Comparison of ENCODE assay signal across 23 cellular contexts in the genomic region with DNA sequence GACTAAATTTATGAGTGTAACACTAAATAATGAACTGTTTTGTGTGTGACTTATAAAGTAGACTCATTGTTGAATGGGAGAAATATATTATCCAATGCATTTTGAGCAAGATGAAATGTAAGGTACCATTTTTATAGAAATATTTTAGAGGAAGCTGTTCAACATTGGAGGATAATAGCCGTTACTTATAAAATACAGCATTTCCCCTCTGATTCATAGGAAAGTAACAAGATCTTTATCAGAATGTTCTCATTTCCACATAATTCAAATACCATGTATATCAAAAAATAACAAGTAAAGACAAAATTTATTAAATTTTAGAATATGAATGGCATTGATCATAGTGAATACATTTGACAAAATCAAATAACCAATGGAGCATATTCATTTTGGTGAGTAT.
A peak's percentile ranks its signal among the peaks of the same experiment; 100 is the strongest.
DNase-seq lines count a peak whose midpoint lies in the region; ATAC-seq, FAIRE-seq and TF ChIP-seq lines count a peak whose summit lies in the region.
"Had no signal": no experiment of that assay in that cellular context is flagged by ENCODE, and none has a peak within 500 bp of the region (broad histone marks: within the 10 kb centered on the region; RNA-seq: fewer than 3 reads in every experiment).

No MANE protein-coding gene starts in this region.

- H3K9me3 Mint-ChIP-seq in activated naive CD4-positive, alpha-beta T cell treated with anti-CD3 and anti-CD28 coated beads, Interleukin-2, amount 50 U/mL, for 24 hours, result no peaks in the 10 kb centered on the region
- H3K9me3 Mint-ChIP-seq: dendritic cell treated with granulocyte-macrophage colony-stimulating factor and Interleukin-4, amounts not matched to agents 40 ng/mL and 50 ng/mL, for 4 days had no signal

- H3K27me3 ChIP-seq in RWPE2 (ENCODE audit: insufficient read depth, poor library complexity, severe bottlenecking) (no peaks in the 10 kb centered on the region), small intestine (ENCODE audit: control insufficient read depth in 2 of 2, insufficient read depth in 2 of 2, low read length in 2 of 2) (no peaks in the 10 kb centered on the region)
- H3K27me3 ChIP-seq: BLaER1 treated with 17β-estradiol and CSF1 and Interleukin-3, amounts not matched to agents 10 nM and 100 nM; hepatocyte; ovary; right atrium auricular region; SJSA1 had no signal

- H3K36me3 ChIP-seq in RWPE2 (ENCODE audit: low read depth), result no peaks in the 10 kb centered on the region
- H3K36me3 ChIP-seq in small intestine (ENCODE audit: control insufficient read depth in 2 of 2, insufficient read depth in 2 of 2, low read length in 2 of 2), result no peaks in the 10 kb centered on the region
- H3K36me3 ChIP-seq: BLaER1 treated with 17β-estradiol and CSF1 and Interleukin-3, amounts not matched to agents 10 nM and 100 nM; lower lobe of right lung; ovary; right atrium auricular region; SJSA1 had no signal

- peaks cover 24% of the 10 kb centered on the region for H3K4me1 ChIP-seq in RWPE2 (ENCODE audit: insufficient read depth, poor library complexity, severe bottlenecking)
- no peaks in the 10 kb centered on the region for H3K4me1 ChIP-seq in small intestine (ENCODE audit: control insufficient read depth in 2 of 2, insufficient read depth in 1 of 2, low read depth in 1 of 2, low read length in 1 of 2)
- H3K4me1 ChIP-seq: BLaER1 treated with 17β-estradiol and CSF1 and Interleukin-3, amounts not matched to agents 10 nM and 100 nM; lower lobe of right lung; right atrium auricular region had no signal

- H3K36me3 Mint-ChIP-seq in activated naive CD4-positive, alpha-beta T cell treated with anti-CD3 and anti-CD28 coated beads, Interleukin-2, amount 50 U/mL, for 24 hours, result peaks cover 1% of the 10 kb centered on the region

- DNase-seq in activated naive CD4-positive, alpha-beta T cell (lab: John Stamatoyannopoulos, UW), result no peak
- DNase-seq in RWPE2 (ENCODE audit: low spot score) (no peak), epithelial cell of prostate (ENCODE audit: low read depth, low spot score) (no peak), small intestine (no peak), middle frontal gyrus (ENCODE audit: extremely low spot score, low spot score) (no peak), DMS79 treated with DMSO at 0.1 percent for 48 hours (lab: John Stamatoyannopoulos, UW) (no peak)
- DNase-seq: activated effector memory CD4-positive, alpha-beta T cell treated with anti-CD3 and anti-CD28 coated beads, Interleukin-2, amount 50 U/mL, for 16 hours; lower lobe of right lung; NCI-H1436; NCI-H510A; ovary; trophoblast cell had no signal

- H3K27ac Mint-ChIP-seq in activated naive CD4-positive, alpha-beta T cell treated with anti-CD3 and anti-CD28 coated beads, Interleukin-2, amount 50 U/mL, for 24 hours, result peak overlapping the region; percentile 30
- H3K27ac Mint-ChIP-seq: activated CD8-positive, alpha-beta memory T cell treated with anti-CD3 and anti-CD28 coated beads, Interleukin-2, amount 10 ng/mL, durations not matched to agents 7 days and 5 days; dendritic cell treated with granulocyte-macrophage colony-stimulating factor and Interleukin-4, amounts not matched to agents 40 ng/mL and 50 ng/mL, for 4 days; IgD-negative memory B cell; T-helper 1 cell treated with Interleukin-12 subunit alpha and Interleukin-12 subunit beta and Interleukin-4 antibody, amounts not matched to agents 30 μg/mL and 1 μg/mL, for 36 hours had no signal

- H3K27me3 Mint-ChIP-seq in activated naive CD4-positive, alpha-beta T cell treated with anti-CD3 and anti-CD28 coated beads, Interleukin-2, amount 50 U/mL, for 24 hours, result no peaks in the 10 kb centered on the region
- H3K27me3 Mint-ChIP-seq: activated CD8-positive, alpha-beta memory T cell treated with anti-CD3 and anti-CD28 coated beads, Interleukin-2, amount 10 ng/mL, durations not matched to agents 7 days and 5 days; dendritic cell treated with granulocyte-macrophage colony-stimulating factor and Interleukin-4, amounts not matched to agents 40 ng/mL and 50 ng/mL, for 4 days; IgD-negative memory B cell had no signal

- H3K4me3 Mint-ChIP-seq in activated naive CD4-positive, alpha-beta T cell treated with anti-CD3 and anti-CD28 coated beads, Interleukin-2, amount 50 U/mL, for 24 hours, result no peak overlapping the region
- H3K4me3 Mint-ChIP-seq: activated CD8-positive, alpha-beta memory T cell treated with anti-CD3 and anti-CD28 coated beads, Interleukin-2, amount 10 ng/mL, durations not matched to agents 7 days and 5 days; dendritic cell treated with granulocyte-macrophage colony-stimulating factor and Interleukin-4, amounts not matched to agents 40 ng/mL and 50 ng/mL, for 4 days; IgD-negative memory B cell; T-helper 1 cell treated with Interleukin-12 subunit alpha and Interleukin-12 subunit beta and Interleukin-4 antibody, amounts not matched to agents 30 μg/mL and 1 μg/mL, for 36 hours had no signal

- peak; percentile 62 for FAIRE-seq in small intestine (lab: Jason Lieb, UNC)

- 67 to 92% (median 68%) methylated on average over 1 of the region's 1 CpG for WGBS in small intestine, 3 donors

- H3K27ac ChIP-seq in RWPE2 (ENCODE audit: poor library complexity, severe bottlenecking), result peak overlapping the region; percentile 28
- H3K27ac ChIP-seq in epithelial cell of prostate, result peak overlapping the region; percentile 27
- no peak overlapping the region for H3K27ac ChIP-seq in small intestine (ENCODE audit: low read depth in 1 of 2, low read length in 1 of 2)
- H3K27ac ChIP-seq: BLaER1 treated with 17β-estradiol and CSF1 and Interleukin-3, amounts not matched to agents 10 nM and 100 nM; hepatocyte; lower lobe of right lung; ovary; right atrium auricular region; SJSA1 had no signal

- H3K9me3 ChIP-seq in RWPE2 (ENCODE audit: severe bottlenecking) (peaks cover 4% of the 10 kb centered on the region), small intestine (ENCODE audit: control insufficient read depth, low read depth) (no peaks in the 10 kb centered on the region)
- H3K9me3 ChIP-seq: BLaER1 treated with 17β-estradiol and CSF1 and Interleukin-3, amounts not matched to agents 10 nM and 100 nM; lower lobe of right lung; right atrium auricular region; SJSA1 had no signal

- ATAC-seq in RWPE2 (ENCODE audit: low read depth) (no peak), GM21423 (IDR thresholded peaks at IDR 0.05; ENCODE audit: unreplicated experiment) (no peak)
- ATAC-seq: Panc1 had no signal

- no peak for TF ChIP-seq CTCF in RWPE2 (IDR thresholded peaks at IDR 0.05; ENCODE audit: poor library complexity, severe bottlenecking)

- H3K4me3 ChIP-seq in RWPE2 (ENCODE audit: severe bottlenecking), result no peak overlapping the region
- no peak overlapping the region for H3K4me3 ChIP-seq in small intestine (ENCODE audit: low read depth in 1 of 2, low read length in 2 of 2)
- H3K4me3 ChIP-seq: BLaER1 treated with 17β-estradiol and CSF1 and Interleukin-3, amounts not matched to agents 10 nM and 100 nM; hepatocyte; lower lobe of right lung; ovary; right atrium auricular region; SJSA1 had no signal

- H3K4me1 Mint-ChIP-seq in activated naive CD4-positive, alpha-beta T cell treated with anti-CD3 and anti-CD28 coated beads, Interleukin-2, amount 50 U/mL, for 24 hours, result peaks cover 14% of the 10 kb centered on the region
- H3K4me1 Mint-ChIP-seq: IgD-negative memory B cell had no signal

Comparison
In these comparisons a context has a peak if more than half of its experiments do, and no peak if none do; other contexts are left out.
1. H3K27ac ChIP-seq: peak in RWPE2 (single experiment) and epithelial cell of prostate (single experiment); none in small intestine (0 of 2).